1 cellular context compared by ENCODE assay signal in genomic region chr2:201040867-201041628, GRCh38.
A peak's percentile ranks its signal among the peaks of the same experiment; 100 is the strongest.
TF ChIP-seq lines count a peak whose summit lies in the region.

No MANE protein-coding gene starts in this region.

TF ChIP-seq in HepG2, 621 proteins besides CTCF, POLR2A, EP300 and RAD21 (continued from another document and continues in another):
- TF ChIP-seq STAT6 (CRISPR knock-in tag; IDR thresholded peaks at IDR 0.05; ENCODE audit: borderline replicate concordance) (no peak), NR2C2 (CRISPR knock-in tag; IDR thresholded peaks at IDR 0.05; ENCODE audit: borderline replicate concordance) (0 out of 2 replicates have a peak, but pooled peaks have one; percentile 33), POLR2AphosphoS5 (IDR thresholded peaks at IDR 0.05; ENCODE audit: low read depth, low read length) (no peak), ZNF850 (CRISPR knock-in tag; conservative IDR thresholded peaks at IDR 0.05) (no peak), HOXA9 (CRISPR knock-in tag; IDR thresholded peaks at IDR 0.05; ENCODE audit: borderline replicate concordance) (no peak), TOPORS (CRISPR knock-in tag; IDR thresholded peaks at IDR 0.05) (no peak), ZNF564 (CRISPR knock-in tag; IDR thresholded peaks at IDR 0.05) (no peak), REXO4 (CRISPR knock-in tag; IDR thresholded peaks at IDR 0.05; ENCODE audit: borderline replicate concordance) (no peak), TERF1 (CRISPR knock-in tag; IDR thresholded peaks at IDR 0.05) (no peak), TFDP1 (CRISPR knock-in tag; IDR thresholded peaks at IDR 0.05; ENCODE audit: borderline replicate concordance) (no peak), GMEB1 (CRISPR knock-in tag; IDR thresholded peaks at IDR 0.05; ENCODE audit: borderline replicate concordance) (no peak), ZFP37 (CRISPR knock-in tag; IDR thresholded peaks at IDR 0.05; ENCODE audit: borderline replicate concordance) (no peak), SMC3 (IDR thresholded peaks at IDR 0.05; ENCODE audit: low read length) (no peak), ZFP36L1 (CRISPR knock-in tag; IDR thresholded peaks at IDR 0.05) (no peak), ZGPAT (CRISPR knock-in tag; IDR thresholded peaks at IDR 0.05) (peak; percentile 74), ZNF441 (CRISPR knock-in tag; IDR thresholded peaks at IDR 0.05; ENCODE audit: borderline replicate concordance) (no peak), SP1 (IDR thresholded peaks at IDR 0.05) (no peak), SP1 (CRISPR knock-in tag; IDR thresholded peaks at IDR 0.05) (no peak), TSC22D2 (CRISPR knock-in tag; IDR thresholded peaks at IDR 0.05; ENCODE audit: borderline replicate concordance) (no peak), HNF1A (IDR thresholded peaks at IDR 0.05; ENCODE audit: low read depth) (no peak), HNF1A (CRISPR knock-in tag; IDR thresholded peaks at IDR 0.05; ENCODE audit: borderline replicate concordance) (peak; percentile 15; the same call in 1 of the 2 replicates), CREM (IDR thresholded peaks at IDR 0.05) (peak; percentile 43; the same call in 1 of the 2 replicates), CREM (CRISPR knock-in tag; IDR thresholded peaks at IDR 0.05) (no peak), ZNF615 (CRISPR knock-in tag; IDR thresholded peaks at IDR 0.05; ENCODE audit: borderline replicate concordance) (no peak), ZBTB40 (IDR thresholded peaks at IDR 0.05) (no peak), ZBTB40 (CRISPR knock-in tag; IDR thresholded peaks at IDR 0.05) (no peak), SIN3A (IDR thresholded peaks at IDR 0.05; ENCODE audit: borderline replicate concordance, low read depth, low read length) (no peak), SMAD3 (CRISPR knock-in tag; IDR thresholded peaks at IDR 0.05) (no peak), CERS6 (CRISPR knock-in tag; IDR thresholded peaks at IDR 0.05) (no peak), ZNF225 (CRISPR knock-in tag; IDR thresholded peaks at IDR 0.05) (no peak), RBM22 (optimal IDR thresholded peaks at IDR 0.05; ENCODE audit: low read length) (no peak), ZNF775 (CRISPR knock-in tag; IDR thresholded peaks at IDR 0.05; ENCODE audit: borderline replicate concordance) (no peak), HMGA1 (CRISPR knock-in tag; conservative IDR thresholded peaks at IDR 0.05) (no peak), ATRX (CRISPR knock-in tag; IDR thresholded peaks at IDR 0.05; ENCODE audit: borderline replicate concordance) (no peak)
